ENCODE assay signal across 11 cellular contexts in genomic region chr5:82749453-82749852, GRCh38.
DNase-seq lines count a peak whose midpoint lies in the region; ATAC-seq and TF ChIP-seq lines count a peak whose summit lies in the region.
"Had no signal": no experiment of that assay in that cellular context is flagged by ENCODE, and none has a peak within 500 bp of the region (broad histone marks: within the 10 kb centered on the region; RNA-seq: fewer than 3 reads in every experiment).

No MANE protein-coding gene starts in this region.

- no peak overlapping the region for H3K4me3 ChIP-seq in CD8-positive, alpha-beta T cell (ENCODE audit: low read depth, low read length)

- H3K36me3 ChIP-seq in CD8-positive, alpha-beta T cell (ENCODE audit: insufficient read depth, low read length): no peaks in the 10 kb centered on the region

- H3K27ac Mint-ChIP-seq in CD8-positive, alpha-beta T cell: peak overlapping the region; percentile 33
- H3K27ac Mint-ChIP-seq in brain: peak overlapping the region in 4 of 5 experiments; percentile 8 to 80 (median 40)
- H3K27ac Mint-ChIP-seq: CD14-positive monocyte had no signal

- no peaks in the 10 kb centered on the region for H3K36me3 Mint-ChIP-seq in CD8-positive, alpha-beta T cell
- H3K36me3 Mint-ChIP-seq in brain: no peaks in the 10 kb centered on the region
- H3K36me3 Mint-ChIP-seq: CD14-positive monocyte had no signal

- no peaks in the 10 kb centered on the region for H3K9me3 Mint-ChIP-seq in CD8-positive, alpha-beta T cell
- H3K9me3 Mint-ChIP-seq in brain: peaks cover 6 to 16% (median 13%) of the 10 kb centered on the region in 5 experiments

- H3K9me3 ChIP-seq in CD8-positive, alpha-beta T cell (ENCODE audit: low read length): no peaks in the 10 kb centered on the region

- no peak overlapping the region for H3K27ac ChIP-seq in CD8-positive, alpha-beta T cell (ENCODE audit: low read depth, low read length)

- ATAC-seq in CD8-positive, alpha-beta T cell: no peak

- no peak overlapping the region for H3K4me3 Mint-ChIP-seq in CD8-positive, alpha-beta T cell
- no peak overlapping the region for H3K4me3 Mint-ChIP-seq in brain

- peaks cover 21% of the 10 kb centered on the region for H3K4me1 Mint-ChIP-seq in CD8-positive, alpha-beta T cell (ENCODE audit: low read depth)
- H3K4me1 Mint-ChIP-seq in brain: peaks cover 40% of the 10 kb centered on the region

- H3K4me1 ChIP-seq in CD8-positive, alpha-beta T cell (ENCODE audit: insufficient read depth, low read length): peaks cover 18% of the 10 kb centered on the region

- no peaks in the 10 kb centered on the region for H3K27me3 Mint-ChIP-seq in CD8-positive, alpha-beta T cell (ENCODE audit: low read depth)
- H3K27me3 Mint-ChIP-seq in brain: no peaks in the 10 kb centered on the region

- CTCF ChIA-PET in CD8-positive, alpha-beta T cell (lab: Charles Lee): interaction anchor here (0.6 kb wide), 1 partner anchor 471 kb away, joined by 3 read pairs; the partner anchor contains the start of gene RPS23

- H3K27me3 ChIP-seq in CD8-positive, alpha-beta T cell (ENCODE audit: insufficient read depth, low read length): no peaks in the 10 kb centered on the region

- DNase-seq in CD8-positive, alpha-beta T cell: no peak
- DNase-seq in KG1 (lab: John Stamatoyannopoulos, UW) (peak; percentile 38), left kidney (ENCODE audit: low read depth, low spot score) (peak; percentile 57), A172 (ENCODE audit: low spot score) (no peak), NCI-H524 treated with DMSO at 0.1 percent for 48 hours (lab: John Stamatoyannopoulos, UW) (no peak), 8988T (no peak), GOT3 (lab: John Stamatoyannopoulos, UW) (no peak)
- DNase-seq: erythroblast, T-helper 9 cell had no signal

- POLR2A ChIA-PET in CD8-positive, alpha-beta T cell (lab: Charles Lee): no interaction called here

- TF ChIP-seq CTCF in CD8-positive, alpha-beta T cell (IDR thresholded peaks at IDR 0.05): no peak
- no peak for TF ChIP-seq CTCF in brain (conservative IDR thresholded peaks at IDR 0.05)

- intact Hi-C loops in CD8-positive, alpha-beta T cell (cut with DNase I, micrococcal nuclease): no loop called here

Comparison
In these comparisons a context has a peak if more than half of its experiments do, and no peak if none do; other contexts are left out.
1. DNase-seq: peak in KG1 (single experiment) and left kidney (single experiment); none in CD8-positive, alpha-beta T cell (0 of 7), A172 (single experiment), NCI-H524 treated with DMSO at 0.1 percent for 48 hours (single experiment), 8988T (single experiment) and GOT3 (single experiment).